1 cellular context compared by ENCODE assay signal in the genomic region with DNA sequence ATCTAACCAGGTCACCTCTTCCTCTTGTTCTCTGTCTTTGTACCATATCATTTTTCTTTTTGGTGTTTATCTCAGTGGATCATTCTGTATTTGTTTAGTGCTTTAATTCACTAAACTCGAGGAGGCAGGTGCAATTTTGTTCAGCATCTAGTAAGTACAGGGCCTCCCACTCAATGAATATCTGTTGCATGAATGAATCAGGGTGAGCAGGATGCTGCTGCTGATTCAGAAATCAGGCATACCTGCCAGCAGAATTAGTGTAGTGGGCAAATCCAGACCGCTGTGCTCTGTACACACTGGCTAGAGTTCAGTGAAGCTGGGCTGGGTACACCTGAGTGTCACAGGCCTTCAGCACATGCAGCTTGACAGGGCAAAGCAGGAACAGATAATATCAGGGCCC.
TF ChIP-seq lines count a peak whose summit lies in the region.

No MANE protein-coding gene starts in this region.

TF ChIP-seq in GM23338, 12 proteins besides CTCF, POLR2A, EP300 and RAD21 (continued from another document):
- TF ChIP-seq, protein P1, sequence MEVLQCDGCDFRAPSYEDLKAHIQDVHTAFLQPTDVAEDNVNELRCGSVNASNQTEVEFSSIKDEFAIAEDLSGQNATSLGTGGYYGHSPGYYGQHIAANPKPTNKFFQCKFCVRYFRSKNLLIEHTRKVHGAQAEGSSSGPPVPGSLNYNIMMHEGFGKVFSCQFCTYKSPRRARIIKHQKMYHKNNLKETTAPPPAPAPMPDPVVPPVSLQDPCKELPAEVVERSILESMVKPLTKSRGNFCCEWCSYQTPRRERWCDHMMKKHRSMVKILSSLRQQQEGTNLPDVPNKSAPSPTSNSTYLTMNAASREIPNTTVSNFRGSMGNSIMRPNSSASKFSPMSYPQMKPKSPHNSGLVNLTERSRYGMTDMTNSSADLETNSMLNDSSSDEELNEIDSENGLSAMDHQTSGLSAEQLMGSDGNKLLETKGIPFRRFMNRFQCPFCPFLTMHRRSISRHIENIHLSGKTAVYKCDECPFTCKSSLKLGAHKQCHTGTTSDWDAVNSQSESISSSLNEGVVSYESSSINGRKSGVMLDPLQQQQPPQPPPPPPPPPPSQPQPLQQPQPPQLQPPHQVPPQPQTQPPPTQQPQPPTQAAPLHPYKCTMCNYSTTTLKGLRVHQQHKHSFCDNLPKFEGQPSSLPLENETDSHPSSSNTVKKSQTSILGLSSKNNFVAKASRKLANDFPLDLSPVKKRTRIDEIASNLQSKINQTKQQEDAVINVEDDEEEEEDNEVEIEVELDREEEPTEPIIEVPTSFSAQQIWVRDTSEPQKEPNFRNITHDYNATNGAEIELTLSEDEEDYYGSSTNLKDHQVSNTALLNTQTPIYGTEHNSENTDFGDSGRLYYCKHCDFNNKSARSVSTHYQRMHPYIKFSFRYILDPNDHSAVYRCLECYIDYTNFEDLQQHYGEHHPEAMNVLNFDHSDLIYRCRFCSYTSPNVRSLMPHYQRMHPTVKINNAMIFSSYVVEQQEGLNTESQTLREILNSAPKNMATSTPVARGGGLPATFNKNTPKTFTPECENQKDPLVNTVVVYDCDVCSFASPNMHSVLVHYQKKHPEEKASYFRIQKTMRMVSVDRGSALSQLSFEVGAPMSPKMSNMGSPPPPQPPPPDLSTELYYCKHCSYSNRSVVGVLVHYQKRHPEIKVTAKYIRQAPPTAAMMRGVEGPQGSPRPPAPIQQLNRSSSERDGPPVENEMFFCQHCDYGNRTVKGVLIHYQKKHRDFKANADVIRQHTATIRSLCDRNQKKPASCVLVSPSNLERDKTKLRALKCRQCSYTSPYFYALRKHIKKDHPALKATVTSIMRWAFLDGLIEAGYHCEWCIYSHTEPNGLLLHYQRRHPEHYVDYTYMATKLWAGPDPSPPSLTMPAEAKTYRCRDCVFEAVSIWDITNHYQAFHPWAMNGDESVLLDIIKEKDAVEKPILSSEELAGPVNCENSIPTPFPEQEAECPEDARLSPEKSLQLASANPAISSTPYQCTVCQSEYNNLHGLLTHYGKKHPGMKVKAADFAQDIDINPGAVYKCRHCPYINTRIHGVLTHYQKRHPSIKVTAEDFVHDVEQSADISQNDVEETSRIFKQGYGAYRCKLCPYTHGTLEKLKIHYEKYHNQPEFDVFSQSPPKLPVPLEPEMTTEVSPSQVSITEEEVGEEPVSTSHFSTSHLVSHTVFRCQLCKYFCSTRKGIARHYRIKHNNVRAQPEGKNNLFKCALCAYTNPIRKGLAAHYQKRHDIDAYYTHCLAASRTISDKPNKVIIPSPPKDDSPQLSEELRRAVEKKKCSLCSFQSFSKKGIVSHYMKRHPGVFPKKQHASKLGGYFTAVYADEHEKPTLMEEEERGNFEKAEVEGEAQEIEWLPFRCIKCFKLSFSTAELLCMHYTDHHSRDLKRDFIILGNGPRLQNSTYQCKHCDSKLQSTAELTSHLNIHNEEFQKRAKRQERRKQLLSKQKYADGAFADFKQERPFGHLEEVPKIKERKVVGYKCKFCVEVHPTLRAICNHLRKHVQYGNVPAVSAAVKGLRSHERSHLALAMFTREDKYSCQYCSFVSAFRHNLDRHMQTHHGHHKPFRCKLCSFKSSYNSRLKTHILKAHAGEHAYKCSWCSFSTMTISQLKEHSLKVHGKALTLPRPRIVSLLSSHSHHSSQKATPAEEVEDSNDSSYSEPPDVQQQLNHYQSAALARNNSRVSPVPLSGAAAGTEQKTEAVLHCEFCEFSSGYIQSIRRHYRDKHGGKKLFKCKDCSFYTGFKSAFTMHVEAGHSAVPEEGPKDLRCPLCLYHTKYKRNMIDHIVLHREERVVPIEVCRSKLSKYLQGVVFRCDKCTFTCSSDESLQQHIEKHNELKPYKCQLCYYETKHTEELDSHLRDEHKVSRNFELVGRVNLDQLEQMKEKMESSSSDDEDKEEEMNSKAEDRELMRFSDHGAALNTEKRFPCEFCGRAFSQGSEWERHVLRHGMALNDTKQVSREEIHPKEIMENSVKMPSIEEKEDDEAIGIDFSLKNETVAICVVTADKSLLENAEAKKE (CRISPR knock-in tag; IDR thresholded peaks at IDR 0.05), result no peak
- TF ChIP-seq, protein P2, sequence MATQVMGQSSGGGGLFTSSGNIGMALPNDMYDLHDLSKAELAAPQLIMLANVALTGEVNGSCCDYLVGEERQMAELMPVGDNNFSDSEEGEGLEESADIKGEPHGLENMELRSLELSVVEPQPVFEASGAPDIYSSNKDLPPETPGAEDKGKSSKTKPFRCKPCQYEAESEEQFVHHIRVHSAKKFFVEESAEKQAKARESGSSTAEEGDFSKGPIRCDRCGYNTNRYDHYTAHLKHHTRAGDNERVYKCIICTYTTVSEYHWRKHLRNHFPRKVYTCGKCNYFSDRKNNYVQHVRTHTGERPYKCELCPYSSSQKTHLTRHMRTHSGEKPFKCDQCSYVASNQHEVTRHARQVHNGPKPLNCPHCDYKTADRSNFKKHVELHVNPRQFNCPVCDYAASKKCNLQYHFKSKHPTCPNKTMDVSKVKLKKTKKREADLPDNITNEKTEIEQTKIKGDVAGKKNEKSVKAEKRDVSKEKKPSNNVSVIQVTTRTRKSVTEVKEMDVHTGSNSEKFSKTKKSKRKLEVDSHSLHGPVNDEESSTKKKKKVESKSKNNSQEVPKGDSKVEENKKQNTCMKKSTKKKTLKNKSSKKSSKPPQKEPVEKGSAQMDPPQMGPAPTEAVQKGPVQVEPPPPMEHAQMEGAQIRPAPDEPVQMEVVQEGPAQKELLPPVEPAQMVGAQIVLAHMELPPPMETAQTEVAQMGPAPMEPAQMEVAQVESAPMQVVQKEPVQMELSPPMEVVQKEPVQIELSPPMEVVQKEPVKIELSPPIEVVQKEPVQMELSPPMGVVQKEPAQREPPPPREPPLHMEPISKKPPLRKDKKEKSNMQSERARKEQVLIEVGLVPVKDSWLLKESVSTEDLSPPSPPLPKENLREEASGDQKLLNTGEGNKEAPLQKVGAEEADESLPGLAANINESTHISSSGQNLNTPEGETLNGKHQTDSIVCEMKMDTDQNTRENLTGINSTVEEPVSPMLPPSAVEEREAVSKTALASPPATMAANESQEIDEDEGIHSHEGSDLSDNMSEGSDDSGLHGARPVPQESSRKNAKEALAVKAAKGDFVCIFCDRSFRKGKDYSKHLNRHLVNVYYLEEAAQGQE (IDR thresholded peaks at IDR 0.05; ENCODE audit: unreplicated experiment), result no peak
- no peak for TF ChIP-seq EZH2 (IDR thresholded peaks at IDR 0.05; ENCODE audit: low read depth, unreplicated experiment)
- no peak for TF ChIP-seq JUNB (IDR thresholded peaks at IDR 0.05; ENCODE audit: unreplicated experiment)
- no peak for TF ChIP-seq STAT1 (IDR thresholded peaks at IDR 0.05; ENCODE audit: unreplicated experiment)
- no peak for TF ChIP-seq CREB1 (CRISPR knock-in tag; IDR thresholded peaks at IDR 0.05; ENCODE audit: low read depth)
- no peak for TF ChIP-seq NANOG (IDR thresholded peaks at IDR 0.05; ENCODE audit: borderline replicate concordance)
- TF ChIP-seq ZNF331 (CRISPR knock-in tag; IDR thresholded peaks at IDR 0.05; ENCODE audit: low read depth), result no peak
- TF ChIP-seq ZNF114 (CRISPR knock-in tag; IDR thresholded peaks at IDR 0.05), result no peak
- no peak for TF ChIP-seq EZH2phosphoT487 (IDR thresholded peaks at IDR 0.05; ENCODE audit: unreplicated experiment)
- TF ChIP-seq, protein P3, sequence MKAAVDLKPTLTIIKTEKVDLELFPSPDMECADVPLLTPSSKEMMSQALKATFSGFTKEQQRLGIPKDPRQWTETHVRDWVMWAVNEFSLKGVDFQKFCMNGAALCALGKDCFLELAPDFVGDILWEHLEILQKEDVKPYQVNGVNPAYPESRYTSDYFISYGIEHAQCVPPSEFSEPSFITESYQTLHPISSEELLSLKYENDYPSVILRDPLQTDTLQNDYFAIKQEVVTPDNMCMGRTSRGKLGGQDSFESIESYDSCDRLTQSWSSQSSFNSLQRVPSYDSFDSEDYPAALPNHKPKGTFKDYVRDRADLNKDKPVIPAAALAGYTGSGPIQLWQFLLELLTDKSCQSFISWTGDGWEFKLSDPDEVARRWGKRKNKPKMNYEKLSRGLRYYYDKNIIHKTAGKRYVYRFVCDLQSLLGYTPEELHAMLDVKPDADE (IDR thresholded peaks at IDR 0.05), result no peak
